ENCODE assay signal across 25 cellular contexts in genomic region chr2:120353591-120353898, GRCh38. TPM values are rescaled to one million over a fixed set of nuclear protein-coding genes. Genes with fewer than 3 reads are reported as not detected.
DNase-seq lines count a peak whose midpoint lies in the region; ATAC-seq and FAIRE-seq lines count a peak whose summit lies in the region.
"Had no signal": no experiment of that assay in that cellular context is flagged by ENCODE, and none has a peak within 500 bp of the region (broad histone marks: within the 10 kb centered on the region; RNA-seq: fewer than 3 reads in every experiment).

No MANE protein-coding gene starts in this region.

- POLR2A ChIA-PET in activated CD4-positive, alpha-beta T cell treated with anti-CD3 and anti-CD28 coated beads, Interleukin-2, amount 10 ng/mL, durations not matched to agents 7 days and 5 days (lab: Charles Lee) = no interaction called here

- no peak overlapping the region for H3K27ac ChIP-seq in neuronal stem cell (replicated peaks; ENCODE audit: low read length)
- H3K27ac ChIP-seq: 22Rv1 had no signal

- H3K4me2 ChIP-seq in neuronal stem cell (ENCODE audit: insufficient read depth, low read length, poor library complexity, severe bottlenecking) = no peak overlapping the region
- H3K4me2 ChIP-seq: A549 had no signal

- H3K23ac ChIP-seq in neuronal stem cell (ENCODE audit: low read depth, low read length, poor library complexity) = peak overlapping the region; percentile 18

- whole genome bisulfite sequencing in neuronal stem cell (ENCODE audit: extremely low coverage in 2 of 2, insufficient read length in 2 of 2, insufficient replicate concordance in 1 of 2), 2 donors = no CpG with 5 or more reads among the region's 5 CpGs

- no peak overlapping the region for H3K4me3 ChIP-seq in neuronal stem cell (ENCODE audit: low read length in 2 of 2)
- H3K4me3 ChIP-seq: A549 had no signal

- CTCF ChIA-PET in activated CD4-positive, alpha-beta T cell treated with anti-CD3 and anti-CD28 coated beads, Interleukin-2, amount 10 ng/mL, durations not matched to agents 7 days and 5 days (lab: Charles Lee) = no interaction called here

- no peak for FAIRE-seq in HTR-8/SVneo (lab: Jason Lieb, UNC)
- FAIRE-seq: A549, D721Med, G401.6, GM12891, GM19239 had no signal

- peak overlapping the region; percentile 69 for H2BK15ac ChIP-seq in neuronal stem cell (ENCODE audit: low read length)

- H3K4ac ChIP-seq in neuronal stem cell (ENCODE audit: low read length) = no peak overlapping the region

- H3K27me3 ChIP-seq in neuronal stem cell (ENCODE audit: control insufficient read depth in 3 of 3, insufficient read depth in 3 of 3, low read depth in 1 of 3, low read length in 3 of 3) = peaks cover 5 to 85% (median 26%) of the 10 kb centered on the region in 3 experiments

- H4K8ac ChIP-seq in neuronal stem cell (ENCODE audit: low read depth, low read length) = no peak overlapping the region

- peaks cover 24% of the 10 kb centered on the region for H3K27me3 Mint-ChIP-seq in activated CD4-positive, alpha-beta T cell treated with anti-CD3 and anti-CD28 coated beads, Interleukin-2, amount 10 ng/mL, durations not matched to agents 7 days and 5 days
- peaks cover 50% of the 10 kb centered on the region for H3K27me3 Mint-ChIP-seq in stimulated activated naive CD8-positive, alpha-beta T cell treated with anti-CD3 and anti-CD28 coated beads, Interleukin-15, amount 100 ng/mL, for 72 hours
- peaks cover 49% of the 10 kb centered on the region for H3K27me3 Mint-ChIP-seq in stimulated activated memory B cell treated with anti-CD40 and anti-IgM and Interleukin-4, amounts not matched to agents 10 μg/mL and 1 μg/mL and 100 μg/mL, for 72 hours

- H3K4me3 Mint-ChIP-seq in activated CD4-positive, alpha-beta T cell treated with anti-CD3 and anti-CD28 coated beads, Interleukin-2, amount 10 ng/mL, durations not matched to agents 7 days and 5 days = no peak overlapping the region
- no peak overlapping the region for H3K4me3 Mint-ChIP-seq in stimulated activated naive CD8-positive, alpha-beta T cell treated with anti-CD3 and anti-CD28 coated beads, Interleukin-15, amount 100 ng/mL, for 72 hours
- H3K4me3 Mint-ChIP-seq in stimulated activated memory B cell treated with anti-CD40 and anti-IgM and Interleukin-4, amounts not matched to agents 10 μg/mL and 1 μg/mL and 100 μg/mL, for 72 hours = no peak overlapping the region
- H3K4me3 Mint-ChIP-seq: B cell; CD14-positive monocyte; CD4-positive, alpha-beta memory T cell; CD4-positive, CD25-positive, alpha-beta regulatory T cell; CD8-positive, alpha-beta memory T cell had no signal

- no peaks in the 10 kb centered on the region for H3K36me3 ChIP-seq in neuronal stem cell (replicated peaks in 1 of 2; ENCODE audit: control insufficient read depth in 2 of 2, insufficient read depth in 2 of 2, low read length in 2 of 2)

- H2AK5ac ChIP-seq in neuronal stem cell (ENCODE audit: low read depth, low read length) = peak overlapping the region; percentile 45

- no peaks in the 10 kb centered on the region for H3K4me1 Mint-ChIP-seq in activated CD4-positive, alpha-beta T cell treated with anti-CD3 and anti-CD28 coated beads, Interleukin-2, amount 10 ng/mL, durations not matched to agents 7 days and 5 days
- no peaks in the 10 kb centered on the region for H3K4me1 Mint-ChIP-seq in stimulated activated naive CD8-positive, alpha-beta T cell treated with anti-CD3 and anti-CD28 coated beads, Interleukin-15, amount 100 ng/mL, for 72 hours
- H3K4me1 Mint-ChIP-seq in stimulated activated memory B cell treated with anti-CD40 and anti-IgM and Interleukin-4, amounts not matched to agents 10 μg/mL and 1 μg/mL and 100 μg/mL, for 72 hours = peaks cover 11% of the 10 kb centered on the region
- H3K4me1 Mint-ChIP-seq: CD14-positive monocyte; CD4-positive, alpha-beta memory T cell had no signal

- no peak overlapping the region for H3K9ac ChIP-seq in neuronal stem cell (ENCODE audit: low read depth, low read length, poor library complexity)

- H3K36me3 Mint-ChIP-seq in activated CD4-positive, alpha-beta T cell treated with anti-CD3 and anti-CD28 coated beads, Interleukin-2, amount 10 ng/mL, durations not matched to agents 7 days and 5 days (ENCODE audit: low read depth) = no peaks in the 10 kb centered on the region
- H3K36me3 Mint-ChIP-seq in stimulated activated memory B cell treated with anti-CD40 and anti-IgM and Interleukin-4, amounts not matched to agents 10 μg/mL and 1 μg/mL and 100 μg/mL, for 72 hours = no peaks in the 10 kb centered on the region
- H3K36me3 Mint-ChIP-seq: CD14-positive monocyte; CD4-positive, alpha-beta memory T cell; CD4-positive, CD25-positive, alpha-beta regulatory T cell; CD8-positive, alpha-beta memory T cell had no signal

- no peak overlapping the region for H2BK12ac ChIP-seq in neuronal stem cell (ENCODE audit: low read length)

- H3K14ac ChIP-seq in neuronal stem cell (ENCODE audit: low read length) = no peak overlapping the region

- DNase-seq in activated CD4-positive, alpha-beta T cell treated with anti-CD3 and anti-CD28 coated beads, Interleukin-2, amount 10 ng/mL, durations not matched to agents 7 days and 5 days = no peak
- DNase-seq in activated CD4-positive, alpha-beta T cell treated with anti-CD3 and anti-CD28 coated beads for 4 hours = no peak
- DNase-seq in stimulated activated naive CD8-positive, alpha-beta T cell treated with anti-CD3 and anti-CD28 coated beads, Interleukin-15, amount 100 ng/mL, for 72 hours = no peak
- DNase-seq in stimulated activated naive CD8-positive, alpha-beta T cell treated with anti-CD3 and anti-CD28 coated beads, Interleukin-15, Interleukin-2, amounts not matched to agents 100 U/mL and 50 U/mL, for 24 hours = no peak
- DNase-seq in neuronal stem cell (ENCODE audit: low spot score) (no peak), mesenteric fat pad (ENCODE audit: low spot score) (no peak), HTR-8/SVneo (ENCODE audit: insufficient read length, low spot score) (no peak)
- DNase-seq: AML-193; C1 segment of cervical spinal cord; Caco-2; Calu3; CD4-positive, CD25-positive, alpha-beta regulatory T cell; CD8-positive, alpha-beta memory T cell; DMS79 treated with DMSO at 0.1 percent for 48 hours; GF-D8 had no signal

- H2AFZ ChIP-seq in neuronal stem cell (ENCODE audit: low read length) = no peak overlapping the region

- no peak overlapping the region for H2BK120ac ChIP-seq in neuronal stem cell (ENCODE audit: low read depth, low read length)

- ATAC-seq in stimulated activated naive CD8-positive, alpha-beta T cell treated with anti-CD3 and anti-CD28 coated beads, Interleukin-15, amount 100 ng/mL, for 72 hours = peak; percentile 33
- no peak for ATAC-seq in stimulated activated naive CD8-positive, alpha-beta T cell treated with anti-CD3 and anti-CD28 coated beads, Interleukin-15, Interleukin-2, amounts not matched to agents 100 U/mL and 50 U/mL, for 24 hours
- peak; percentile 4 for ATAC-seq in stimulated activated memory B cell treated with anti-CD40 and anti-IgM and Interleukin-4, amounts not matched to agents 10 μg/mL and 1 μg/mL and 100 μg/mL, for 72 hours
- ATAC-seq: A549 had no signal

- peak overlapping the region; percentile 50 for H3K27ac Mint-ChIP-seq in activated CD4-positive, alpha-beta T cell treated with anti-CD3 and anti-CD28 coated beads, Interleukin-2, amount 10 ng/mL, durations not matched to agents 7 days and 5 days
- H3K27ac Mint-ChIP-seq in stimulated activated naive CD8-positive, alpha-beta T cell treated with anti-CD3 and anti-CD28 coated beads, Interleukin-15, amount 100 ng/mL, for 72 hours = peak overlapping the region in 1 of 2 donors; percentile 55
- H3K27ac Mint-ChIP-seq in stimulated activated memory B cell treated with anti-CD40 and anti-IgM and Interleukin-4, amounts not matched to agents 10 μg/mL and 1 μg/mL and 100 μg/mL, for 72 hours = no peak overlapping the region
- H3K27ac Mint-ChIP-seq: B cell; CD14-positive monocyte; CD4-positive, alpha-beta memory T cell; CD4-positive, CD25-positive, alpha-beta regulatory T cell had no signal

- H2BK5ac ChIP-seq in neuronal stem cell (ENCODE audit: low read length) = no peak overlapping the region

- no peak overlapping the region for H4K91ac ChIP-seq in neuronal stem cell (ENCODE audit: low read depth, low read length, poor library complexity)

- H3K18ac ChIP-seq in neuronal stem cell (ENCODE audit: low read length) = no peak overlapping the region

- H3K9me3 Mint-ChIP-seq in activated CD4-positive, alpha-beta T cell treated with anti-CD3 and anti-CD28 coated beads, Interleukin-2, amount 10 ng/mL, durations not matched to agents 7 days and 5 days = no peaks in the 10 kb centered on the region
- H3K9me3 Mint-ChIP-seq in stimulated activated naive CD8-positive, alpha-beta T cell treated with anti-CD3 and anti-CD28 coated beads, Interleukin-15, amount 100 ng/mL, for 72 hours = no peaks in the 10 kb centered on the region
- no peaks in the 10 kb centered on the region for H3K9me3 Mint-ChIP-seq in stimulated activated memory B cell treated with anti-CD40 and anti-IgM and Interleukin-4, amounts not matched to agents 10 μg/mL and 1 μg/mL and 100 μg/mL, for 72 hours
- H3K9me3 Mint-ChIP-seq: CD4-positive, alpha-beta memory T cell; CD8-positive, alpha-beta memory T cell had no signal

- H3K9me3 ChIP-seq in neuronal stem cell (replicated peaks in 1 of 2; ENCODE audit: control insufficient read depth in 2 of 2, insufficient read depth in 1 of 2, low read depth in 1 of 2, low read length in 2 of 2) = no peaks in the 10 kb centered on the region
- H3K9me3 ChIP-seq: A549, Caco-2 had no signal

- H3K79me1 ChIP-seq in neuronal stem cell (ENCODE audit: low read depth, low read length) = no peaks in the 10 kb centered on the region

- H3K4me1 ChIP-seq in neuronal stem cell (ENCODE audit: control insufficient read depth in 2 of 2, insufficient read depth in 1 of 2, low read depth in 1 of 2, low read length in 2 of 2) = peaks cover 5 to 10% of the 10 kb centered on the region in 2 donors

RNA-seq across cellular contexts. Expression of gene INHBB, which starts 7.6 kb away (rescaled TPM):
- not detected for total RNA-seq in activated CD4-positive, alpha-beta T cell treated with anti-CD3 and anti-CD28 coated beads, Interleukin-2, amount 10 ng/mL, durations not matched to agents 7 days and 5 days
- polyA plus RNA-seq in neuronal stem cell (2013, experiment 1 of 2) = not detected
- polyA plus RNA-seq in neuronal stem cell (2013, experiment 2 of 2) = 0.01 TPM
- total RNA-seq in mesenteric fat pad = 54.8 TPM
- total RNA-seq: B cell; Calu3; CD4-positive, alpha-beta memory T cell; CD4-positive, CD25-positive, alpha-beta regulatory T cell; CD8-positive, alpha-beta memory T cell had no signal
- polyA plus RNA-seq: CD14-positive monocyte; CD4-positive, alpha-beta memory T cell; CD4-positive, CD25-positive, alpha-beta regulatory T cell; CD8-positive, alpha-beta memory T cell had no signal

Comparison
In these comparisons a context has a peak if more than half of its experiments do, and no peak if none do; other contexts are left out.
1. RNA of gene INHBB, which starts 7.6 kb away (total RNA-seq): 54.8 TPM in mesenteric fat pad (single experiment); not detected in activated CD4-positive, alpha-beta T cell treated with anti-CD3 and anti-CD28 coated beads, Interleukin-2, amount 10 ng/mL, durations not matched to agents 7 days and 5 days; every median in the first group is over 10 times any median in the second.